ENCODE assay signal across 1 cellular context in the genomic region with DNA sequence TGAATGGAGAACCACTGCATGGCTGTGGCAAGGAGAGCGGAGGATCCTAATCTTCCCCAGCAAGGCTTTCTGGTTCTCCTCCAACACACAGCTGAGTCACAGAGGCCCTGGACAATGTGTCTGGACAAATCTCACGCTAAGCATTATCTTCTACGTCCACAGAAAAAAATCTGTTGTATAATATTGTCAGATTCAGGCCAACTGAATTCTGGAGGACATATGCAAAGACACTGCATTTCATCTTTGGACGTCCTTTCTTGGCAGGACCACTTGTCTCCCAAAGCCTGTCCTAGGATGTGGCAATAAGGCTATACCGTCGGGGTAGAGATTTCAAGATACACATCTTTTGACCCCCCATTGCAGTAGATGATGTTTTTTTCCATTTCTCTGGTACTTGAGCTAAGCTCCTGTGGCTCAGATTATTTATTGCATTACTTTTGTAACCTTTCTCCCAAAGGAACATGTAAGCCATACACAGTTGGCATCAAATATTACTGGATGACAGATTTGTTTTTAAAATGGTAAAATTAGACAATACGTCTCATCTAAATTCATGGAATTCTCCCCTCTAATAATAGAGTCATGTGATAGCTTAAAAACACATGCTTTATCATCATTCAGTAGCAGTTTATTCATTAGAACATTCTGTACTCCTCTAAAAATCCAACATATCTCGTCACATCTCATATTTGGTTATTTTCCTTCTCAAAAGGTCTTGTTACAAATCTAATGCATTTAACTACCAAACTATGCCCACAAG.
TF ChIP-seq lines count a peak whose summit lies in the region.

No MANE protein-coding gene starts in this region.

TF ChIP-seq in neural cell, 6 proteins besides CTCF, POLR2A, EP300 and RAD21 (continued from another document):
- no peak for TF ChIP-seq TAF1 (IDR thresholded peaks at IDR 0.05; ENCODE audit: low read depth)
